Comparison of ENCODE assay signal across 9 cellular contexts in genomic region chr12:104956870-104957301, GRCh38. TPM values are rescaled to one million over a fixed set of nuclear protein-coding genes. Genes with fewer than 3 reads are reported as not detected.
DNase-seq lines count a peak whose midpoint lies in the region; ATAC-seq and TF ChIP-seq lines count a peak whose summit lies in the region.
"Had no signal": no experiment of that assay in that cellular context is flagged by ENCODE, and none has a peak within 500 bp of the region (broad histone marks: within the 10 kb centered on the region; RNA-seq: fewer than 3 reads in every experiment).

No MANE protein-coding gene starts in this region.

- peak overlapping the region; percentile 78 to 92 for H3K4me3 ChIP-seq in duodenal mucosa (ENCODE audit: low read depth in 1 of 2, low read length in 2 of 2)

- H3K9me3 ChIP-seq in duodenal mucosa (ENCODE audit: control insufficient read depth in 1 of 2, low read length in 2 of 2), result no peaks in the 10 kb centered on the region

- peak overlapping the region; percentile 47 for H3K27ac Mint-ChIP-seq in progenitor cell of endocrine pancreas

- H3K27me3 Mint-ChIP-seq in progenitor cell of endocrine pancreas, result peaks cover 61% of the 10 kb centered on the region

- H3K9ac ChIP-seq in duodenal mucosa (ENCODE audit: low read depth in 1 of 2, low read length in 2 of 2), result peak overlapping the region in 1 of 2 donors; percentile 71

- no peak for TF ChIP-seq CTCF in progenitor cell of endocrine pancreas (IDR thresholded peaks at IDR 0.05; ENCODE audit: unreplicated experiment)

- no peaks in the 10 kb centered on the region for H3K36me3 ChIP-seq in duodenal mucosa (ENCODE audit: control insufficient read depth in 1 of 2, insufficient read depth in 2 of 2, low read length in 2 of 2)

- H3K27me3 ChIP-seq in duodenal mucosa (ENCODE audit: control insufficient read depth in 1 of 2, insufficient read depth in 2 of 2, low read length in 2 of 2), result no peaks in the 10 kb centered on the region

- DNase-seq in ELR (ENCODE audit: low read depth), result peak; percentile 13
- peak; percentile 19 for DNase-seq in NCI-H1105 treated with DMSO at 0.1 percent for 48 hours (lab: John Stamatoyannopoulos, UW)
- no peak for DNase-seq in progenitor cell of endocrine pancreas (ENCODE audit: low spot score, unreplicated experiment)
- DNase-seq in activated gamma-delta T cell (lab: John Stamatoyannopoulos, UW), result no peak
- DNase-seq in SKM-1 treated with dmso at 0.1 percent for 144 hours (lab: John Stamatoyannopoulos, UW; ENCODE audit: unreplicated experiment), result no peak

- no peak overlapping the region for H3K27ac ChIP-seq in duodenal mucosa (ENCODE audit: low read depth, low read length)
- H3K27ac ChIP-seq: RWPE1 had no signal

- no peaks in the 10 kb centered on the region for H3K9me3 Mint-ChIP-seq in progenitor cell of endocrine pancreas (ENCODE audit: low read depth)

- no peak for ATAC-seq in GM19328 (IDR thresholded peaks at IDR 0.05; ENCODE audit: unreplicated experiment)
- ATAC-seq in GM21619 (IDR thresholded peaks at IDR 0.05; ENCODE audit: unreplicated experiment), result no peak

- H3K4me1 Mint-ChIP-seq in progenitor cell of endocrine pancreas (ENCODE audit: low read depth), result peaks cover 11% of the 10 kb centered on the region

- H3K36me3 Mint-ChIP-seq in progenitor cell of endocrine pancreas (ENCODE audit: insufficient read depth), result no peaks in the 10 kb centered on the region

- H3K4me3 Mint-ChIP-seq in progenitor cell of endocrine pancreas (ENCODE audit: low read depth), result peak overlapping the region; percentile 78

- H3K4me1 ChIP-seq in duodenal mucosa (ENCODE audit: control insufficient read depth in 1 of 2, insufficient read depth in 2 of 2, low read length in 2 of 2), result peaks cover 31 to 39% of the 10 kb centered on the region in 2 donors

RNA-seq across cellular contexts. Expression of gene SLC41A2, which starts 1.2 kb away (rescaled TPM):
- 7.6 and 8.9 TPM in 2 replicates for total RNA-seq in progenitor cell of endocrine pancreas

RNA-seq across cellular contexts. Expression of gene NOPCHAP1, which starts 29.2 kb away (rescaled TPM):
- 22.3 and 24.3 TPM in 2 replicates for total RNA-seq in progenitor cell of endocrine pancreas

Comparison
In these comparisons a context has a peak if more than half of its experiments do, and no peak if none do; other contexts are left out.
1. DNase-seq: peak in ELR (single experiment) and NCI-H1105 treated with DMSO at 0.1 percent for 48 hours (single experiment); none in progenitor cell of endocrine pancreas (single experiment), activated gamma-delta T cell (single experiment) and SKM-1 treated with dmso at 0.1 percent for 144 hours (single experiment).